ENCODE assay signal across 11 cellular contexts in genomic region chr4:83170952-83171399, GRCh38. TPM values are rescaled to one million over a fixed set of nuclear protein-coding genes. Genes with fewer than 3 reads are reported as not detected.
DNase-seq lines count a peak whose midpoint lies in the region; ATAC-seq and TF ChIP-seq lines count a peak whose summit lies in the region.
"Had no signal": no experiment of that assay in that cellular context is flagged by ENCODE, and none has a peak within 500 bp of the region (broad histone marks: within the 10 kb centered on the region; RNA-seq: fewer than 3 reads in every experiment).

No MANE protein-coding gene starts in this region.

- H3K27ac ChIP-seq in BLaER1: peak overlapping the region; percentile 43
- no peak overlapping the region for H3K27ac ChIP-seq in Karpas-422 (ENCODE audit: low read length)
- no peak overlapping the region for H3K27ac ChIP-seq in CD8-positive, alpha-beta T cell (ENCODE audit: low read depth, low read length)

- H3K9me3 Mint-ChIP-seq in CD8-positive, alpha-beta T cell: no peaks in the 10 kb centered on the region

- intact Hi-C loops in CD8-positive, alpha-beta T cell (cut with DNase I, micrococcal nuclease): no loop called here

- H4K20me1 ChIP-seq in BLaER1: no peaks in the 10 kb centered on the region
- H4K20me1 ChIP-seq in Karpas-422 (ENCODE audit: insufficient read depth, low read depth, low read length): no peaks in the 10 kb centered on the region

- H3K4me2 ChIP-seq in BLaER1 (0 out of 2 replicates have a peak overlapping the region, but pooled peaks have one; percentile 10), Karpas-422 (ENCODE audit: low read depth, low read length, poor library complexity, severe bottlenecking) (no peak overlapping the region)

- no peak overlapping the region for H3K4me3 Mint-ChIP-seq in CD8-positive, alpha-beta T cell

- CTCF ChIA-PET in CD8-positive, alpha-beta T cell (lab: Charles Lee): no interaction called here

- H3K36me3 Mint-ChIP-seq in CD8-positive, alpha-beta T cell: no peaks in the 10 kb centered on the region

- H3K9me2 ChIP-seq in Karpas-422 (replicated peaks; ENCODE audit: insufficient read depth, low read length): no peaks in the 10 kb centered on the region

- no peaks in the 10 kb centered on the region for H3K4me1 ChIP-seq in BLaER1
- H3K4me1 ChIP-seq in Karpas-422 (ENCODE audit: low read length): peaks cover 7% of the 10 kb centered on the region
- no peaks in the 10 kb centered on the region for H3K4me1 ChIP-seq in CD8-positive, alpha-beta T cell (ENCODE audit: insufficient read depth, low read length)

- H3K4me3 ChIP-seq in BLaER1 (no peak overlapping the region), Karpas-422 (ENCODE audit: low read length) (no peak overlapping the region)
- no peak overlapping the region for H3K4me3 ChIP-seq in CD8-positive, alpha-beta T cell (ENCODE audit: low read depth, low read length)

- H3K27ac Mint-ChIP-seq in CD8-positive, alpha-beta T cell: no peak overlapping the region

- DNase-seq in NCI-H69 (lab: John Stamatoyannopoulos, UW) (peak; percentile 48), glomerular visceral epithelial cell (ENCODE audit: extremely low spot score) (peak; percentile 20), Karpas-422 (no peak), NCI-H1436 (lab: John Stamatoyannopoulos, UW) (no peak), NCI-H2107 (lab: John Stamatoyannopoulos, UW) (no peak)
- no peak for DNase-seq in CD8-positive, alpha-beta T cell
- DNase-seq: COR-L47, GOT3, OCI-M1 had no signal

- no peaks in the 10 kb centered on the region for H3K79me2 ChIP-seq in Karpas-422 (ENCODE audit: low read length)

- POLR2A ChIA-PET in CD8-positive, alpha-beta T cell (lab: Charles Lee): no interaction called here

- peaks cover 12% of the 10 kb centered on the region; the same call in 1 of the 2 replicates for H3K9me3 ChIP-seq in BLaER1
- no peaks in the 10 kb centered on the region for H3K9me3 ChIP-seq in Karpas-422 (ENCODE audit: low read length)
- H3K9me3 ChIP-seq in CD8-positive, alpha-beta T cell (ENCODE audit: low read length): no peaks in the 10 kb centered on the region

- no peaks in the 10 kb centered on the region for H3K27me3 ChIP-seq in BLaER1
- no peaks in the 10 kb centered on the region for H3K27me3 ChIP-seq in Karpas-422 (ENCODE audit: low read length)
- H3K27me3 ChIP-seq in CD8-positive, alpha-beta T cell (ENCODE audit: insufficient read depth, low read length): no peaks in the 10 kb centered on the region

- no peak overlapping the region for H2AFZ ChIP-seq in Karpas-422 (ENCODE audit: low read length)

- H3K36me3 ChIP-seq in BLaER1 (no peaks in the 10 kb centered on the region), Karpas-422 (ENCODE audit: insufficient read depth, low read length) (no peaks in the 10 kb centered on the region)
- no peaks in the 10 kb centered on the region for H3K36me3 ChIP-seq in CD8-positive, alpha-beta T cell (ENCODE audit: insufficient read depth, low read length)

- ATAC-seq in GM18861 (IDR thresholded peaks at IDR 0.05; ENCODE audit: unreplicated experiment): peak; percentile 45
- no peak for ATAC-seq in CD8-positive, alpha-beta T cell

- H3K27me3 Mint-ChIP-seq in CD8-positive, alpha-beta T cell (ENCODE audit: low read depth): no peaks in the 10 kb centered on the region

- TF ChIP-seq CTCF in CD8-positive, alpha-beta T cell (IDR thresholded peaks at IDR 0.05): no peak

- H3K9ac ChIP-seq in BLaER1 (no peak overlapping the region), Karpas-422 (ENCODE audit: low read length) (no peak overlapping the region)

- H3K4me1 Mint-ChIP-seq in CD8-positive, alpha-beta T cell (ENCODE audit: low read depth): peaks cover 24% of the 10 kb centered on the region

RNA-seq across cellular contexts. Expression of gene PLAC8, which starts 56.4 kb away (rescaled TPM):
- not detected in 2 replicates for total RNA-seq in Karpas-422 (2014; rRNA removed; shearing (Covaris generic); ENCODE audit: low replicate concordance)
- 100 to 1,000 TPM; 225 to 234 TPM for total RNA-seq in CD8-positive, alpha-beta T cell

Comparison
In these comparisons a context has a peak if more than half of its experiments do, and no peak if none do; other contexts are left out.
1. DNase-seq: peak in NCI-H69 (single experiment) and glomerular visceral epithelial cell (single experiment); none in Karpas-422 (single experiment), CD8-positive, alpha-beta T cell (0 of 7), NCI-H1436 (single experiment) and NCI-H2107 (single experiment).
2. RNA of gene PLAC8, which starts 56.4 kb away (total RNA-seq): 225 to 234 TPM in CD8-positive, alpha-beta T cell; not detected in Karpas-422; every median in the first group is over 100 times any median in the second.